In the genomic region with DNA sequence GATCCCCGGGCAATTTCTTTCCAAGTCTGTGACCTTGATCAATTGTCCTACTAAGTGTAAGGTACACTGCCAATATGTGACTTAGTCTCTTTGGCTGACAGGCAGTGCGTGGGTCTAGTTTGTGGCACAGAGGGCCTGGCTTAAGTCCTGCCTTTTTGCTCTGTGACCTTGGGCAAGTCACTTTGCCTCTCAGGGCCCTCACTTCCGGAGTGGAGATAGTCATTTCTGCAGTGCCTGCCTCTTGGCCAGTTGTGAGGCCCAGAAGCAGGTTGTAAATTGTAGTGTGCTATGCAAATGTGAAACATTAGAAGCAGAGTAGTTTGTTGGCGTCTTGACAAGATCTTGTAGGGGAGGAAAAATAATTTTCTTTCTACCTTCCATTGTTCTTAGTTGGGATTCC, we compare ENCODE assay signal across 28 cellular contexts. TPM values are rescaled to one million over a fixed set of nuclear protein-coding genes. Genes with fewer than 3 reads are reported as not detected.
A peak's percentile ranks its signal among the peaks of the same experiment; 100 is the strongest.
DNase-seq lines count a peak whose midpoint lies in the region; ATAC-seq and TF ChIP-seq lines count a peak whose summit lies in the region.
"Had no signal": no experiment of that assay in that cellular context is flagged by ENCODE, and none has a peak within 500 bp of the region (broad histone marks: within the 10 kb centered on the region; RNA-seq: fewer than 3 reads in every experiment).

No MANE protein-coding gene starts in this region.

- DNase-seq in endodermal cell (no peak), Karpas-422 (no peak), KG1 (lab: John Stamatoyannopoulos, UW) (no peak), immature natural killer cell (no peak)
- DNase-seq: activated CD4-positive, alpha-beta memory T cell treated with anti-CD3 and anti-CD28 coated beads, Interleukin-2, amount 10 ng/mL, durations not matched to agents 7 days and 5 days; activated effector memory CD4-positive, alpha-beta T cell treated with anti-CD3 and anti-CD28 coated beads, Interleukin-2, amount 50 U/mL, for 16 hours; activated naive CD8-positive, alpha-beta T cell treated with anti-CD3 and anti-CD28 coated beads, Interleukin-2, amount 50 U/mL, for 24 hours; activated T-cell treated with anti-CD3 and anti-CD28 coated beads for 4 hours; body of pancreas; glutamatergic neuron; naive thymus-derived CD4-positive, alpha-beta T cell; NCI-H1092 treated with DMSO at 0.1 percent for 48 hours; NCI-H1930; nucleus accumbens; psoas muscle; T-helper 1 cell had no signal

- H3K36me3 Mint-ChIP-seq in endodermal cell (ENCODE audit: low read depth) = peaks cover 2% of the 10 kb centered on the region
- H3K36me3 Mint-ChIP-seq in immature natural killer cell = no peaks in the 10 kb centered on the region
- H3K36me3 Mint-ChIP-seq: mesothelial cell of epicardium; naive thymus-derived CD4-positive, alpha-beta T cell; type B pancreatic cell had no signal

- H3K4me2 ChIP-seq in Karpas-422 (ENCODE audit: low read depth, low read length, poor library complexity, severe bottlenecking) = no peak overlapping the region

- H3K27me3 ChIP-seq in endodermal cell (ENCODE audit: control insufficient read depth, insufficient read depth, low read length, poor library complexity, severe bottlenecking) (no peaks in the 10 kb centered on the region), Karpas-422 (ENCODE audit: low read length) (no peaks in the 10 kb centered on the region), gastroesophageal sphincter (no peaks in the 10 kb centered on the region)
- H3K27me3 ChIP-seq: body of pancreas had no signal

- no peak for TF ChIP-seq POLR2A in gastroesophageal sphincter (IDR thresholded peaks at IDR 0.05)

- TF ChIP-seq CTCF in endodermal cell (conservative IDR thresholded peaks at IDR 0.05) (no peak), gastroesophageal sphincter (IDR thresholded peaks at IDR 0.05) (no peak)

- no peak overlapping the region for H3K27ac ChIP-seq in endodermal cell (ENCODE audit: low read depth, low read length)
- H3K27ac ChIP-seq in Karpas-422 (ENCODE audit: low read length) = no peak overlapping the region
- no peak overlapping the region for H3K27ac ChIP-seq in gastroesophageal sphincter
- H3K27ac ChIP-seq: body of pancreas, HL-60, psoas muscle, SJSA1, skin epidermis had no signal

- peaks cover 5% of the 10 kb centered on the region for H3K27me3 Mint-ChIP-seq in endodermal cell (ENCODE audit: insufficient read depth)
- H3K27me3 Mint-ChIP-seq in immature natural killer cell (ENCODE audit: low read depth in 3 of 3) = peaks cover 0 to 10% (median 4%) of the 10 kb centered on the region in 3 donors

- peaks cover 9% of the 10 kb centered on the region for H3K9me3 Mint-ChIP-seq in endodermal cell
- H3K9me3 Mint-ChIP-seq in immature natural killer cell = no peaks in the 10 kb centered on the region
- H3K9me3 Mint-ChIP-seq: activated CD4-positive, alpha-beta memory T cell treated with anti-CD3 and anti-CD28 coated beads, Interleukin-2, amount 10 ng/mL, durations not matched to agents 7 days and 5 days; activated naive CD8-positive, alpha-beta T cell treated with anti-CD3 and anti-CD28 coated beads, Interleukin-2, amount 50 U/mL, for 24 hours; mesothelial cell of epicardium; type B pancreatic cell had no signal

- H3K4me3 Mint-ChIP-seq in endodermal cell (no peak overlapping the region), immature natural killer cell (no peak overlapping the region)
- H3K4me3 Mint-ChIP-seq: activated CD4-positive, alpha-beta memory T cell treated with anti-CD3 and anti-CD28 coated beads, Interleukin-2, amount 10 ng/mL, durations not matched to agents 7 days and 5 days; activated naive CD8-positive, alpha-beta T cell treated with anti-CD3 and anti-CD28 coated beads, Interleukin-2, amount 50 U/mL, for 24 hours; mesothelial cell of epicardium; naive thymus-derived CD4-positive, alpha-beta T cell; type B pancreatic cell had no signal

- peaks cover 5% of the 10 kb centered on the region for H3K9me3 ChIP-seq in endodermal cell (ENCODE audit: control insufficient read depth, low read length)
- no peaks in the 10 kb centered on the region for H3K9me3 ChIP-seq in Karpas-422 (ENCODE audit: low read length)
- H3K9me3 ChIP-seq in gastroesophageal sphincter = no peaks in the 10 kb centered on the region
- H3K9me3 ChIP-seq: body of pancreas, psoas muscle, SJSA1 had no signal

- ATAC-seq in GM18502 (IDR thresholded peaks at IDR 0.05; ENCODE audit: poor library complexity, unreplicated experiment) = peak; percentile 60
- peak; percentile 55 for ATAC-seq in GM19395 (IDR thresholded peaks at IDR 0.05; ENCODE audit: unreplicated experiment)
- peak; percentile 50 for ATAC-seq in HG03521 (IDR thresholded peaks at IDR 0.05; ENCODE audit: unreplicated experiment)
- ATAC-seq in gastroesophageal sphincter = no peak
- ATAC-seq: activated CD4-positive, CD25-positive, alpha-beta regulatory T cell treated with anti-CD3 and anti-CD28 coated beads, Interleukin-2, amount 50 U/mL, for 24 hours; activated naive CD8-positive, alpha-beta T cell treated with anti-CD3 and anti-CD28 coated beads, Interleukin-2, amount 50 U/mL, for 24 hours; body of pancreas; left lobe of liver; naive thymus-derived CD4-positive, alpha-beta T cell; Panc1; psoas muscle had no signal

- H3K4me1 ChIP-seq in endodermal cell (ENCODE audit: control insufficient read depth, insufficient read depth, low read length) = peaks cover 6% of the 10 kb centered on the region
- H3K4me1 ChIP-seq in Karpas-422 (ENCODE audit: low read length) = peaks cover 13% of the 10 kb centered on the region
- H3K4me1 ChIP-seq in gastroesophageal sphincter = no peaks in the 10 kb centered on the region
- H3K4me1 ChIP-seq: body of pancreas, psoas muscle, SJSA1 had no signal

- no peaks in the 10 kb centered on the region for H3K36me3 ChIP-seq in endodermal cell (ENCODE audit: control insufficient read depth, insufficient read depth, low read length)
- no peaks in the 10 kb centered on the region for H3K36me3 ChIP-seq in Karpas-422 (ENCODE audit: insufficient read depth, low read length)
- no peaks in the 10 kb centered on the region for H3K36me3 ChIP-seq in gastroesophageal sphincter
- H3K36me3 ChIP-seq: SJSA1 had no signal

- H3K27ac Mint-ChIP-seq in endodermal cell (peak overlapping the region; percentile 4), immature natural killer cell (no peak overlapping the region)
- H3K27ac Mint-ChIP-seq: activated CD4-positive, alpha-beta memory T cell treated with anti-CD3 and anti-CD28 coated beads, Interleukin-2, amount 10 ng/mL, durations not matched to agents 7 days and 5 days; activated naive CD8-positive, alpha-beta T cell treated with anti-CD3 and anti-CD28 coated beads, Interleukin-2, amount 50 U/mL, for 24 hours; mesothelial cell of epicardium; naive thymus-derived CD4-positive, alpha-beta T cell; type B pancreatic cell had no signal

- no peak for TF ChIP-seq EP300 in gastroesophageal sphincter (IDR thresholded peaks at IDR 0.05)

- H3K9ac ChIP-seq in endodermal cell (ENCODE audit: extremely low read depth, low read length, poor library complexity, severe bottlenecking) = no peak overlapping the region
- H3K9ac ChIP-seq in Karpas-422 (ENCODE audit: low read length) = no peak overlapping the region

- H3K9me2 ChIP-seq in Karpas-422 (replicated peaks; ENCODE audit: insufficient read depth, low read length) = no peaks in the 10 kb centered on the region

- peaks cover 46% of the 10 kb centered on the region for H3K4me1 Mint-ChIP-seq in endodermal cell
- H3K4me1 Mint-ChIP-seq in immature natural killer cell = no peaks in the 10 kb centered on the region
- H3K4me1 Mint-ChIP-seq: activated CD4-positive, alpha-beta memory T cell treated with anti-CD3 and anti-CD28 coated beads, Interleukin-2, amount 10 ng/mL, durations not matched to agents 7 days and 5 days; activated naive CD8-positive, alpha-beta T cell treated with anti-CD3 and anti-CD28 coated beads, Interleukin-2, amount 50 U/mL, for 24 hours; naive thymus-derived CD4-positive, alpha-beta T cell had no signal

- H3K4me3 ChIP-seq in endodermal cell (ENCODE audit: low read length) (no peak overlapping the region), Karpas-422 (ENCODE audit: low read length) (no peak overlapping the region), gastroesophageal sphincter (no peak overlapping the region)
- H3K4me3 ChIP-seq: body of pancreas, psoas muscle, SJSA1, skin epidermis had no signal

- no peak overlapping the region for H2AFZ ChIP-seq in Karpas-422 (ENCODE audit: low read length)

- WGBS in endodermal cell (ENCODE audit: insufficient coverage in 1 of 2, insufficient read length in 1 of 2), 2 experiments = 87 to 100% methylated on average over 2 to 4 of the region's 4 CpGs
- 90 to 100% methylated on average over 2 of the region's 4 CpGs for WGBS in gastroesophageal sphincter (ENCODE audit: low coverage in 1 of 2), 2 donors

- no peaks in the 10 kb centered on the region for H4K20me1 ChIP-seq in Karpas-422 (ENCODE audit: insufficient read depth, low read depth, low read length)

- no peaks in the 10 kb centered on the region for H3K79me2 ChIP-seq in Karpas-422 (ENCODE audit: low read length)

RNA-seq across cellular contexts. Expression of a gene that starts 39.0 kb away (rescaled TPM):
- total RNA-seq in endodermal cell (under 1 TPM in 1 of 2 donors, not detected in 1; 0.18 TPM), gastroesophageal sphincter (under 1 TPM in 3 of 4 donors, not detected in 1; under 0.01 to 0.08 (median 0.05) TPM)
- 0.04 TPM for polyA plus RNA-seq in endodermal cell (2013, experiment 1 of 2)
- not detected for polyA plus RNA-seq in endodermal cell (2013, experiment 2 of 2)
- 0.04 and 0.30 TPM in 2 replicates for total RNA-seq in Karpas-422 (2014; rRNA removed; shearing (Covaris generic); ENCODE audit: low replicate concordance)
- polyA plus RNA-seq in immature natural killer cell = not detected
- total RNA-seq: activated CD4-positive, alpha-beta memory T cell treated with anti-CD3 and anti-CD28 coated beads, Interleukin-2, amount 10 ng/mL, durations not matched to agents 7 days and 5 days; left lobe of liver; mesothelial cell of epicardium; SJSA1 had no signal
- polyA plus RNA-seq: naive thymus-derived CD4-positive, alpha-beta T cell had no signal
